Comparison of ENCODE assay signal across 8 cellular contexts in the genomic region with DNA sequence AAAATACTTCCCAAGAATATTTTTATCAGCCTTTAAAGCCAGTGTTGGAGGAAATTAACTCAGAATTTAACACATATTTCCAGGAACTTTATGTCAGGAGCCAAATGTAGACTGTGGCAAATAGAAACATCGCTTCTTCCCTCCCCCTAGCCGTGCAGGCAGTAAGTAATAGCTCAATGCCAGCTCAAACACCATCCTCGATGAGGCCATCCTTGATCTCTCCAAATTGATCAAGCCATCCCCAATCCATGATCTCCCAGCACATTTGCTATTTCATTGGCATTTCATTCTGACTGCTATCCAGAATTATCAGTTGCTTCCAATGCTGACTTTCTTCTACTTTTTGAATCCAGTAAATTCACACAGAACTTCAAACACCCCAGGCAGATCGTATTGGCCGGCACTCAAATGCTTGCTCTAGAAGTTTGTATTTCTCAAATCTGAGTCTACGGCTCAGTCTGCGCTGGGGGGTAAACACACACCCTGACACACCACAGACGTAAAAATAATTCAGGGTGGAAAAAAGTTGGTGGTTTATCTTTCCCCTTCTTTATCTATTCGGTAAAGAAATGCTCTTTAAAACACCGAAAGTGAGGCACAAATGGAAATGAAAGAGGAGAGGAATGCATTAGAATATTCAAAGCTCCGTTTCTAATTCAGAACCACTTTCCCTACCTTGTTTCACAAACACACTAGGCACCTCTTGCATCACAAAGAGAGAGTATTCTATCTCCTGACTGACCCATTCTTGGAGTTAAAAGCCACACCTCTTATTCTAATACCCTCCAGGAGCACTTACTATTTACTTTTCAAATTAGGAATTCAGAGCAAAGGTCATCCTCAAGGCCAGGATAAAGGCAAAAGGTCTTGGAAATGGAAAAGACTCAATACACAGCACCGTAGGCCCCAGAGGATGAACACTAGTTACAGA. TPM values are rescaled to one million over a fixed set of nuclear protein-coding genes. Genes with fewer than 3 reads are reported as not detected.
DNase-seq lines count a peak whose midpoint lies in the region; ATAC-seq and TF ChIP-seq lines count a peak whose summit lies in the region.

No MANE protein-coding gene starts in this region.

- H3K4me3 ChIP-seq in Loucy (ENCODE audit: low read length, poor library complexity, severe bottlenecking) (peak overlapping the region; percentile 78), ascending aorta (peak overlapping the region; percentile 94 to 96), stomach smooth muscle (ENCODE audit: low read length in 2 of 2) (peak overlapping the region; percentile 91 to 98)

- H4K20me1 ChIP-seq in Loucy (ENCODE audit: insufficient read depth, low read length, poor library complexity, severe bottlenecking): peaks cover 52% of the 10 kb centered on the region

- no peak overlapping the region for H2AFZ ChIP-seq in Loucy (ENCODE audit: low read length)

- H3K36me3 Mint-ChIP-seq in immature natural killer cell: no peaks in the 10 kb centered on the region

- intact Hi-C loops in ascending aorta (cut with DNase I): loop anchor here (10.0 kb wide), 2 partner anchors 747 to 963 kb away; partner anchors contain the start of genes RBM26 and SLAIN1

- H3K27me3 Mint-ChIP-seq in immature natural killer cell (ENCODE audit: low read depth in 3 of 3): peaks cover 6 to 18% (median 9%) of the 10 kb centered on the region in 3 donors

- H3K9me2 ChIP-seq in Loucy (replicated peaks; ENCODE audit: low read depth, low read length): no peaks in the 10 kb centered on the region

- H3K9me3 ChIP-seq in Loucy (ENCODE audit: insufficient read depth, low read depth, low read length): no peaks in the 10 kb centered on the region
- H3K9me3 ChIP-seq in ascending aorta: no peaks in the 10 kb centered on the region
- no peaks in the 10 kb centered on the region for H3K9me3 ChIP-seq in stomach smooth muscle (ENCODE audit: control insufficient read depth in 2 of 2, low read length in 2 of 2)

- H3K4me1 ChIP-seq in Loucy (ENCODE audit: insufficient read depth, low read length, poor library complexity, severe bottlenecking) (peaks cover 75% of the 10 kb centered on the region), ascending aorta (peaks cover 3 to 12% of the 10 kb centered on the region in 2 donors), stomach smooth muscle (ENCODE audit: control insufficient read depth, insufficient read depth, low read length) (no peaks in the 10 kb centered on the region)

- peak overlapping the region; percentile 61 to 98 (median 96) for H3K27ac Mint-ChIP-seq in immature natural killer cell

- H3K9me3 Mint-ChIP-seq in immature natural killer cell: no peaks in the 10 kb centered on the region

- peak overlapping the region; percentile 97 to 100 (median 98) for H3K4me3 Mint-ChIP-seq in immature natural killer cell

- POLR2A ChIA-PET in GM10248 (lab: Yijun Ruan, JAX): no interaction called here

- no peak for TF ChIP-seq CTCF in GM10248 (IDR thresholded peaks at IDR 0.05; ENCODE audit: control extremely low read depth, extremely low read depth, low read depth, missing control alignments)
- TF ChIP-seq CTCF in Loucy (conservative IDR thresholded peaks at IDR 0.05; ENCODE audit: low read length): no peak
- no peak for TF ChIP-seq CTCF in ascending aorta (IDR thresholded peaks at IDR 0.05)

- peaks cover 42 to 53% of the 10 kb centered on the region in 2 donors for H3K4me1 Mint-ChIP-seq in immature natural killer cell

- CTCF ChIA-PET in GM10248 (lab: Yijun Ruan, JAX): interaction anchor here (1.1 kb wide), 1 partner anchor 22 kb away, joined by 3 read pairs; no protein-coding TSS in a partner anchor

- H3F3A ChIP-seq in Loucy (ENCODE audit: low read depth): no peaks in the 10 kb centered on the region

- H3K9ac ChIP-seq in Loucy (ENCODE audit: low read depth, low read length, poor library complexity, severe bottlenecking): peak overlapping the region; percentile 99
- peak overlapping the region; percentile 77 to 81 for H3K9ac ChIP-seq in stomach smooth muscle (ENCODE audit: low read length in 2 of 2)

- H3K27me3 ChIP-seq in Loucy (ENCODE audit: insufficient read depth, low read length, poor library complexity, severe bottlenecking) (no peaks in the 10 kb centered on the region), ascending aorta (no peaks in the 10 kb centered on the region), stomach smooth muscle (ENCODE audit: control insufficient read depth in 1 of 2, insufficient read depth in 2 of 2, low read length in 2 of 2) (no peaks in the 10 kb centered on the region)

- ATAC-seq in GM21717 (IDR thresholded peaks at IDR 0.05; ENCODE audit: unreplicated experiment) (peak; percentile 44), HG02610 (IDR thresholded peaks at IDR 0.05; ENCODE audit: unreplicated experiment) (no peak)

- peak; percentile 31 for DNase-seq in GM10248 (ENCODE audit: extremely low spot score)
- DNase-seq in ascending aorta (ENCODE audit: low spot score in 2 of 2): no peak
- DNase-seq in immature natural killer cell: peak in 1 of 3 donors; percentile 2
- no peak for DNase-seq in stimulated activated CD4-positive, alpha-beta T cell treated with anti-CD3 and anti-CD28 coated beads, Interleukin-2, amount 100 ng/mL, for 24 hours

- H3K79me2 ChIP-seq in Loucy (ENCODE audit: insufficient read depth, low read length): peaks cover 69% of the 10 kb centered on the region

- H3K36me3 ChIP-seq in Loucy (ENCODE audit: insufficient read depth, low read length): no peaks in the 10 kb centered on the region
- H3K36me3 ChIP-seq in ascending aorta: no peaks in the 10 kb centered on the region
- H3K36me3 ChIP-seq in stomach smooth muscle (ENCODE audit: control insufficient read depth in 2 of 2, insufficient read depth in 2 of 2, low read length in 2 of 2): no peaks in the 10 kb centered on the region

- peak overlapping the region; percentile 59 to 62 for H3K27ac ChIP-seq in ascending aorta
- H3K27ac ChIP-seq in stomach smooth muscle (ENCODE audit: low read length): no peak overlapping the region

- H3K4me2 ChIP-seq in Loucy (ENCODE audit: low read depth, low read length, poor library complexity, severe bottlenecking): peak overlapping the region; percentile 99

RNA-seq across cellular contexts. Expression of gene OBI1, which starts 1.0 kb away (rescaled TPM):
- 1.8 TPM for total RNA-seq in ascending aorta
- 10 to 100 TPM in 1 of 3 donors, 1 to 10 TPM in 2; 5.4 to 12.3 (median 7.4) TPM for polyA plus RNA-seq in immature natural killer cell

RNA-seq across cellular contexts. Expression of gene POU4F1, which starts 54.6 kb away (rescaled TPM):
- total RNA-seq in ascending aorta: not detected
- not detected for polyA plus RNA-seq in immature natural killer cell
